In the genomic region with DNA sequence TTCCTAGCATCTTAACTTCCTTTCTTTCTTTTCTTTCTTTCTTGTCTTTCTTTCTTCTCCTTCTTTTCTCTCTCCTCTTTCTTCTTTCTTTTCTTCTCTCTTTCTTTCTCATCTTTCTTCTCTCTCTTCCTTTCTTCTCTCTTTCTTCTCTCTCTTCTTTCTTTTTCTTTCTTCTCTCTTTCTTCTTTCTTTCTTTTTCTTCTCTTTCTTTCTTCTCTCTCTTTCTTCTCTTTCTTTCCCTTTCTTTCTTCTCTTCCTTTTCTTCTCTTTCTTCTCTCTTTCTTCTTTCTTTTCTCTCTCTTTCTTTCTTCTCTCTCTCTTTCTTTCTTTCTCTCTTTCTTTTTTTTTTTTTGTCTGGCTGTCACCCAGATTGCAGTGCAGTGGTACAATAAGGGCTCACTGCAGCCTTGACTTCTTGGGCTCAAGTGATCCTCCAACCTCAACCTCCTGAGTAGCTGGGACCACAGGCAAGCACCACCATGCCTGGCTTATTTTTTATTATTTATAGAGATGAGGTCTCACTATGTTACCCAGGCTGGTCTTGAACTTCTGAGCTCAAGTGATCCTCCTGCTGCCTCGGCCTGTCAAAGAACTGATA, we compare ENCODE assay signal across 1 cellular context.
TF ChIP-seq lines count a peak whose summit lies in the region.

No MANE protein-coding gene starts in this region.

TF ChIP-seq in K562, 482 proteins besides CTCF, POLR2A, EP300 and RAD21 (continued from another document):
- TF ChIP-seq, protein P1, sequence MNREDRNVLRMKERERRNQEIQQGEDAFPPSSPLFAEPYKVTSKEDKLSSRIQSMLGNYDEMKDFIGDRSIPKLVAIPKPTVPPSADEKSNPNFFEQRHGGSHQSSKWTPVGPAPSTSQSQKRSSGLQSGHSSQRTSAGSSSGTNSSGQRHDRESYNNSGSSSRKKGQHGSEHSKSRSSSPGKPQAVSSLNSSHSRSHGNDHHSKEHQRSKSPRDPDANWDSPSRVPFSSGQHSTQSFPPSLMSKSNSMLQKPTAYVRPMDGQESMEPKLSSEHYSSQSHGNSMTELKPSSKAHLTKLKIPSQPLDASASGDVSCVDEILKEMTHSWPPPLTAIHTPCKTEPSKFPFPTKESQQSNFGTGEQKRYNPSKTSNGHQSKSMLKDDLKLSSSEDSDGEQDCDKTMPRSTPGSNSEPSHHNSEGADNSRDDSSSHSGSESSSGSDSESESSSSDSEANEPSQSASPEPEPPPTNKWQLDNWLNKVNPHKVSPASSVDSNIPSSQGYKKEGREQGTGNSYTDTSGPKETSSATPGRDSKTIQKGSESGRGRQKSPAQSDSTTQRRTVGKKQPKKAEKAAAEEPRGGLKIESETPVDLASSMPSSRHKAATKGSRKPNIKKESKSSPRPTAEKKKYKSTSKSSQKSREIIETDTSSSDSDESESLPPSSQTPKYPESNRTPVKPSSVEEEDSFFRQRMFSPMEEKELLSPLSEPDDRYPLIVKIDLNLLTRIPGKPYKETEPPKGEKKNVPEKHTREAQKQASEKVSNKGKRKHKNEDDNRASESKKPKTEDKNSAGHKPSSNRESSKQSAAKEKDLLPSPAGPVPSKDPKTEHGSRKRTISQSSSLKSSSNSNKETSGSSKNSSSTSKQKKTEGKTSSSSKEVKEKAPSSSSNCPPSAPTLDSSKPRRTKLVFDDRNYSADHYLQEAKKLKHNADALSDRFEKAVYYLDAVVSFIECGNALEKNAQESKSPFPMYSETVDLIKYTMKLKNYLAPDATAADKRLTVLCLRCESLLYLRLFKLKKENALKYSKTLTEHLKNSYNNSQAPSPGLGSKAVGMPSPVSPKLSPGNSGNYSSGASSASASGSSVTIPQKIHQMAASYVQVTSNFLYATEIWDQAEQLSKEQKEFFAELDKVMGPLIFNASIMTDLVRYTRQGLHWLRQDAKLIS (CRISPR knock-in tag; IDR thresholded peaks at IDR 0.05) = no peak
- TF ChIP-seq SIX5 (IDR thresholded peaks at IDR 0.05; ENCODE audit: borderline replicate concordance in 1 of 2, insufficient read depth in 1 of 2, low read depth in 1 of 2, low read length in 2 of 2) = no peak
- TF ChIP-seq EP400 (IDR thresholded peaks at IDR 0.05) = peak; percentile 26; the same call in 1 of the 2 replicates
- no peak for TF ChIP-seq DNMT1 (IDR thresholded peaks at IDR 0.05)
- no peak for TF ChIP-seq ZNF76 (CRISPR knock-in tag; IDR thresholded peaks at IDR 0.05; ENCODE audit: borderline replicate concordance)
- TF ChIP-seq, protein P2, sequence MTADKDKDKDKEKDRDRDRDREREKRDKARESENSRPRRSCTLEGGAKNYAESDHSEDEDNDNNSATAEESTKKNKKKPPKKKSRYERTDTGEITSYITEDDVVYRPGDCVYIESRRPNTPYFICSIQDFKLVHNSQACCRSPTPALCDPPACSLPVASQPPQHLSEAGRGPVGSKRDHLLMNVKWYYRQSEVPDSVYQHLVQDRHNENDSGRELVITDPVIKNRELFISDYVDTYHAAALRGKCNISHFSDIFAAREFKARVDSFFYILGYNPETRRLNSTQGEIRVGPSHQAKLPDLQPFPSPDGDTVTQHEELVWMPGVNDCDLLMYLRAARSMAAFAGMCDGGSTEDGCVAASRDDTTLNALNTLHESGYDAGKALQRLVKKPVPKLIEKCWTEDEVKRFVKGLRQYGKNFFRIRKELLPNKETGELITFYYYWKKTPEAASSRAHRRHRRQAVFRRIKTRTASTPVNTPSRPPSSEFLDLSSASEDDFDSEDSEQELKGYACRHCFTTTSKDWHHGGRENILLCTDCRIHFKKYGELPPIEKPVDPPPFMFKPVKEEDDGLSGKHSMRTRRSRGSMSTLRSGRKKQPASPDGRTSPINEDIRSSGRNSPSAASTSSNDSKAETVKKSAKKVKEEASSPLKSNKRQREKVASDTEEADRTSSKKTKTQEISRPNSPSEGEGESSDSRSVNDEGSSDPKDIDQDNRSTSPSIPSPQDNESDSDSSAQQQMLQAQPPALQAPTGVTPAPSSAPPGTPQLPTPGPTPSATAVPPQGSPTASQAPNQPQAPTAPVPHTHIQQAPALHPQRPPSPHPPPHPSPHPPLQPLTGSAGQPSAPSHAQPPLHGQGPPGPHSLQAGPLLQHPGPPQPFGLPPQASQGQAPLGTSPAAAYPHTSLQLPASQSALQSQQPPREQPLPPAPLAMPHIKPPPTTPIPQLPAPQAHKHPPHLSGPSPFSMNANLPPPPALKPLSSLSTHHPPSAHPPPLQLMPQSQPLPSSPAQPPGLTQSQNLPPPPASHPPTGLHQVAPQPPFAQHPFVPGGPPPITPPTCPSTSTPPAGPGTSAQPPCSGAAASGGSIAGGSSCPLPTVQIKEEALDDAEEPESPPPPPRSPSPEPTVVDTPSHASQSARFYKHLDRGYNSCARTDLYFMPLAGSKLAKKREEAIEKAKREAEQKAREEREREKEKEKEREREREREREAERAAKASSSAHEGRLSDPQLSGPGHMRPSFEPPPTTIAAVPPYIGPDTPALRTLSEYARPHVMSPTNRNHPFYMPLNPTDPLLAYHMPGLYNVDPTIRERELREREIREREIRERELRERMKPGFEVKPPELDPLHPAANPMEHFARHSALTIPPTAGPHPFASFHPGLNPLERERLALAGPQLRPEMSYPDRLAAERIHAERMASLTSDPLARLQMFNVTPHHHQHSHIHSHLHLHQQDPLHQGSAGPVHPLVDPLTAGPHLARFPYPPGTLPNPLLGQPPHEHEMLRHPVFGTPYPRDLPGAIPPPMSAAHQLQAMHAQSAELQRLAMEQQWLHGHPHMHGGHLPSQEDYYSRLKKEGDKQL (CRISPR knock-in tag; IDR thresholded peaks at IDR 0.05; ENCODE audit: borderline replicate concordance) = no peak
- no peak for TF ChIP-seq GATA2 (CRISPR knock-in tag; IDR thresholded peaks at IDR 0.05)
- TF ChIP-seq, protein P3, sequence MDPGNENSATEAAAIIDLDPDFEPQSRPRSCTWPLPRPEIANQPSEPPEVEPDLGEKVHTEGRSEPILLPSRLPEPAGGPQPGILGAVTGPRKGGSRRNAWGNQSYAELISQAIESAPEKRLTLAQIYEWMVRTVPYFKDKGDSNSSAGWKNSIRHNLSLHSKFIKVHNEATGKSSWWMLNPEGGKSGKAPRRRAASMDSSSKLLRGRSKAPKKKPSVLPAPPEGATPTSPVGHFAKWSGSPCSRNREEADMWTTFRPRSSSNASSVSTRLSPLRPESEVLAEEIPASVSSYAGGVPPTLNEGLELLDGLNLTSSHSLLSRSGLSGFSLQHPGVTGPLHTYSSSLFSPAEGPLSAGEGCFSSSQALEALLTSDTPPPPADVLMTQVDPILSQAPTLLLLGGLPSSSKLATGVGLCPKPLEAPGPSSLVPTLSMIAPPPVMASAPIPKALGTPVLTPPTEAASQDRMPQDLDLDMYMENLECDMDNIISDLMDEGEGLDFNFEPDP (CRISPR knock-in tag; IDR thresholded peaks at IDR 0.05) = no peak
- TF ChIP-seq ZSCAN29 (IDR thresholded peaks at IDR 0.05) = no peak
- TF ChIP-seq ELF1 (tag; IDR thresholded peaks at IDR 0.05) = no peak
- TF ChIP-seq, protein P4, sequence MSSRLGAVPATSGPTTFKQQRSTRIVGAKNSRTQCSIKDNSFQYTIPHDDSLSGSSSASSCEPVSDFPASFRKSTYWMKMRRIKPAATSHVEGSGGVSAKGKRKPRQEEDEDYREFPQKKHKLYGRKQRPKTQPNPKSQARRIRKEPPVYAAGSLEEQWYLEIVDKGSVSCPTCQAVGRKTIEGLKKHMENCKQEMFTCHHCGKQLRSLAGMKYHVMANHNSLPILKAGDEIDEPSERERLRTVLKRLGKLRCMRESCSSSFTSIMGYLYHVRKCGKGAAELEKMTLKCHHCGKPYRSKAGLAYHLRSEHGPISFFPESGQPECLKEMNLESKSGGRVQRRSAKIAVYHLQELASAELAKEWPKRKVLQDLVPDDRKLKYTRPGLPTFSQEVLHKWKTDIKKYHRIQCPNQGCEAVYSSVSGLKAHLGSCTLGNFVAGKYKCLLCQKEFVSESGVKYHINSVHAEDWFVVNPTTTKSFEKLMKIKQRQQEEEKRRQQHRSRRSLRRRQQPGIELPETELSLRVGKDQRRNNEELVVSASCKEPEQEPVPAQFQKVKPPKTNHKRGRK (tag; IDR thresholded peaks at IDR 0.05) = peak; percentile 100
- peak; percentile 95 for TF ChIP-seq THRAP3 (IDR thresholded peaks at IDR 0.05; ENCODE audit: borderline replicate concordance)
- TF ChIP-seq BRF1 (IDR thresholded peaks at IDR 0.05; ENCODE audit: borderline replicate concordance, extremely low read depth, insufficient read length) = no peak
- no peak for TF ChIP-seq CBX1 (IDR thresholded peaks at IDR 0.05; ENCODE audit: low read depth)
- no peak for TF ChIP-seq POLR3G (IDR thresholded peaks at IDR 0.05; ENCODE audit: extremely low read depth, insufficient read length, insufficient replicate concordance)
- TF ChIP-seq HIVEP1 (CRISPR knock-in tag; IDR thresholded peaks at IDR 0.05) = no peak
- TF ChIP-seq MECOM (CRISPR knock-in tag; IDR thresholded peaks at IDR 0.05) = no peak
- TF ChIP-seq, protein P5, sequence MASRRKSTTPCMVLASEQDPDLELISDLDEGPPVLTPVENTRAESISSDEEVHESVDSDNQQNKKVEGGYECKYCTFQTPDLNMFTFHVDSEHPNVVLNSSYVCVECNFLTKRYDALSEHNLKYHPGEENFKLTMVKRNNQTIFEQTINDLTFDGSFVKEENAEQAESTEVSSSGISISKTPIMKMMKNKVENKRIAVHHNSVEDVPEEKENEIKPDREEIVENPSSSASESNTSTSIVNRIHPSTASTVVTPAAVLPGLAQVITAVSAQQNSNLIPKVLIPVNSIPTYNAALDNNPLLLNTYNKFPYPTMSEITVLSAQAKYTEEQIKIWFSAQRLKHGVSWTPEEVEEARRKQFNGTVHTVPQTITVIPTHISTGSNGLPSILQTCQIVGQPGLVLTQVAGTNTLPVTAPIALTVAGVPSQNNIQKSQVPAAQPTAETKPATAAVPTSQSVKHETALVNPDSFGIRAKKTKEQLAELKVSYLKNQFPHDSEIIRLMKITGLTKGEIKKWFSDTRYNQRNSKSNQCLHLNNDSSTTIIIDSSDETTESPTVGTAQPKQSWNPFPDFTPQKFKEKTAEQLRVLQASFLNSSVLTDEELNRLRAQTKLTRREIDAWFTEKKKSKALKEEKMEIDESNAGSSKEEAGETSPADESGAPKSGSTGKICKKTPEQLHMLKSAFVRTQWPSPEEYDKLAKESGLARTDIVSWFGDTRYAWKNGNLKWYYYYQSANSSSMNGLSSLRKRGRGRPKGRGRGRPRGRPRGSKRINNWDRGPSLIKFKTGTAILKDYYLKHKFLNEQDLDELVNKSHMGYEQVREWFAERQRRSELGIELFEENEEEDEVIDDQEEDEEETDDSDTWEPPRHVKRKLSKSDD (conservative IDR thresholded peaks at IDR 0.05; ENCODE audit: low read length) = no peak
- TF ChIP-seq CREM (IDR thresholded peaks at IDR 0.05; ENCODE audit: low read depth) = no peak
- TF ChIP-seq, protein P6, sequence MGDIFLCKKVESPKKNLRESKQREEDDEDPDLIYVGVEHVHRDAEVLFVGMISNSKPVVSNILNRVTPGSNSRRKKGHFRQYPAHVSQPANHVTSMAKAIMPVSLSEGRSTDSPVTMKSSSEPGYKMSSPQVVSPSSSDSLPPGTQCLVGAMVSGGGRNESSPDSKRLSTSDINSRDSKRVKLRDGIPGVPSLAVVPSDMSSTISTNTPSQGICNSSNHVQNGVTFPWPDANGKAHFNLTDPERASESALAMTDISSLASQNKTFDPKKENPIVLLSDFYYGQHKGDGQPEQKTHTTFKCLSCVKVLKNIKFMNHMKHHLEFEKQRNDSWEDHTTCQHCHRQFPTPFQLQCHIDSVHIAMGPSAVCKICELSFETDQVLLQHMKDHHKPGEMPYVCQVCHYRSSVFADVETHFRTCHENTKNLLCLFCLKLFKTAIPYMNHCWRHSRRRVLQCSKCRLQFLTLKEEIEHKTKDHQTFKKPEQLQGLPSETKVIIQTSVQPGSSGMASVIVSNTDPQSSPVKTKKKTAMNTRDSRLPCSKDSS (IDR thresholded peaks at IDR 0.05; ENCODE audit: low read depth, partially characterized antibody) = no peak
- no peak for TF ChIP-seq XRCC5 (IDR thresholded peaks at IDR 0.05; ENCODE audit: low read depth, low read length)
- TF ChIP-seq, protein P7, sequence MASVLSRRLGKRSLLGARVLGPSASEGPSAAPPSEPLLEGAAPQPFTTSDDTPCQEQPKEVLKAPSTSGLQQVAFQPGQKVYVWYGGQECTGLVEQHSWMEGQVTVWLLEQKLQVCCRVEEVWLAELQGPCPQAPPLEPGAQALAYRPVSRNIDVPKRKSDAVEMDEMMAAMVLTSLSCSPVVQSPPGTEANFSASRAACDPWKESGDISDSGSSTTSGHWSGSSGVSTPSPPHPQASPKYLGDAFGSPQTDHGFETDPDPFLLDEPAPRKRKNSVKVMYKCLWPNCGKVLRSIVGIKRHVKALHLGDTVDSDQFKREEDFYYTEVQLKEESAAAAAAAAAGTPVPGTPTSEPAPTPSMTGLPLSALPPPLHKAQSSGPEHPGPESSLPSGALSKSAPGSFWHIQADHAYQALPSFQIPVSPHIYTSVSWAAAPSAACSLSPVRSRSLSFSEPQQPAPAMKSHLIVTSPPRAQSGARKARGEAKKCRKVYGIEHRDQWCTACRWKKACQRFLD (CRISPR knock-in tag; IDR thresholded peaks at IDR 0.05) = no peak
- TF ChIP-seq ZZZ3 (IDR thresholded peaks at IDR 0.05) = peak; percentile 65; the same call in 1 of the 2 replicates
- no peak for TF ChIP-seq ILK (tag; IDR thresholded peaks at IDR 0.05; ENCODE audit: borderline replicate concordance, low read depth)
